ENCODE assay signal across 16 cellular contexts in genomic region chr3:14200841-14201240, GRCh38. TPM values are rescaled to one million over a fixed set of nuclear protein-coding genes. Genes with fewer than 3 reads are reported as not detected.
DNase-seq lines count a peak whose midpoint lies in the region; ATAC-seq, FAIRE-seq and TF ChIP-seq lines count a peak whose summit lies in the region.
"Had no signal": no experiment of that assay in that cellular context is flagged by ENCODE, and none has a peak within 500 bp of the region (broad histone marks: within the 10 kb centered on the region; RNA-seq: fewer than 3 reads in every experiment).

No MANE protein-coding gene starts in this region.

- no peak overlapping the region for H3K9ac ChIP-seq in neuronal stem cell (ENCODE audit: low read depth, low read length, poor library complexity)
- H3K9ac ChIP-seq: KMS-11 had no signal

- no CpG with 5 or more reads among the region's 4 CpGs for WGBS in neuronal stem cell (ENCODE audit: extremely low coverage in 2 of 2, insufficient read length in 2 of 2, insufficient replicate concordance in 1 of 2), 2 donors

- peaks cover 14% of the 10 kb centered on the region for H3K4me1 ChIP-seq in foreskin keratinocyte
- H3K4me1 ChIP-seq in neuronal stem cell (ENCODE audit: control insufficient read depth in 2 of 2, insufficient read depth in 1 of 2, low read depth in 1 of 2, low read length in 2 of 2), result peaks cover 0 to 2% of the 10 kb centered on the region in 2 donors

- H3K27me3 ChIP-seq in bronchial epithelial cell (ENCODE audit: control insufficient read depth, insufficient read depth, low read length), result no peaks in the 10 kb centered on the region
- H3K27me3 ChIP-seq in foreskin keratinocyte, result no peaks in the 10 kb centered on the region
- no peaks in the 10 kb centered on the region for H3K27me3 ChIP-seq in neuronal stem cell (ENCODE audit: control insufficient read depth in 3 of 3, insufficient read depth in 3 of 3, low read depth in 1 of 3, low read length in 3 of 3)

- H3K9me3 ChIP-seq in neuronal stem cell (replicated peaks in 1 of 2; ENCODE audit: control insufficient read depth in 2 of 2, insufficient read depth in 1 of 2, low read depth in 1 of 2, low read length in 2 of 2), result no peaks in the 10 kb centered on the region

- no peak overlapping the region for H3K23ac ChIP-seq in neuronal stem cell (ENCODE audit: low read depth, low read length, poor library complexity)

- no peak overlapping the region for H2BK5ac ChIP-seq in neuronal stem cell (ENCODE audit: low read length)

- H4K8ac ChIP-seq in neuronal stem cell (ENCODE audit: low read depth, low read length), result no peak overlapping the region

- FAIRE-seq in bronchial epithelial cell (lab: Jason Lieb, UNC), result no peak
- FAIRE-seq: A204.1 had no signal

- no peaks in the 10 kb centered on the region for H3K79me1 ChIP-seq in neuronal stem cell (ENCODE audit: low read depth, low read length)

- H3K4me3 ChIP-seq in bronchial epithelial cell (ENCODE audit: low read depth, low read length), result no peak overlapping the region
- H3K4me3 ChIP-seq in neuronal stem cell (ENCODE audit: low read length in 2 of 2), result no peak overlapping the region
- H3K4me3 ChIP-seq: GM23338 had no signal

- ATAC-seq in foreskin keratinocyte (peak; percentile 39), HG03097 (IDR thresholded peaks at IDR 0.05; ENCODE audit: low FRiP score, unreplicated experiment) (no peak), GM19463 (IDR thresholded peaks at IDR 0.05; ENCODE audit: unreplicated experiment) (no peak), GM21737 (IDR thresholded peaks at IDR 0.05; ENCODE audit: unreplicated experiment) (no peak)
- ATAC-seq: GM23338 had no signal

- no peak overlapping the region for H2BK15ac ChIP-seq in neuronal stem cell (ENCODE audit: low read length)

- no peak overlapping the region for H2BK12ac ChIP-seq in neuronal stem cell (ENCODE audit: low read length)

- no peak overlapping the region for H3K14ac ChIP-seq in neuronal stem cell (ENCODE audit: low read length)

- H2AFZ ChIP-seq in neuronal stem cell (ENCODE audit: low read length), result no peak overlapping the region
- H2AFZ ChIP-seq: GM23338 had no signal

- no peak overlapping the region for H2AK5ac ChIP-seq in neuronal stem cell (ENCODE audit: low read depth, low read length)

- no peak for TF ChIP-seq CTCF in bronchial epithelial cell (IDR thresholded peaks at IDR 0.05; ENCODE audit: insufficient read depth, low read length, severe bottlenecking)
- no peak for TF ChIP-seq CTCF in foreskin keratinocyte (conservative IDR thresholded peaks at IDR 0.05)

- no peak overlapping the region for H3K4me2 ChIP-seq in neuronal stem cell (ENCODE audit: insufficient read depth, low read length, poor library complexity, severe bottlenecking)
- H3K4me2 ChIP-seq: GM23338, KMS-11 had no signal

- H3K36me3 ChIP-seq in bronchial epithelial cell (ENCODE audit: control insufficient read depth, insufficient read depth, low read length) (no peaks in the 10 kb centered on the region), neuronal stem cell (replicated peaks in 1 of 2; ENCODE audit: control insufficient read depth in 2 of 2, insufficient read depth in 2 of 2, low read length in 2 of 2) (peaks cover 6 to 34% of the 10 kb centered on the region in 2 donors)

- H3K27ac ChIP-seq in foreskin keratinocyte, result peak overlapping the region; percentile 10
- no peak overlapping the region for H3K27ac ChIP-seq in neuronal stem cell (replicated peaks; ENCODE audit: low read length)
- H3K27ac ChIP-seq: KMS-11 had no signal

- H3K4ac ChIP-seq in neuronal stem cell (ENCODE audit: low read length), result no peak overlapping the region

- H2BK120ac ChIP-seq in neuronal stem cell (ENCODE audit: low read depth, low read length), result no peak overlapping the region

- H3K18ac ChIP-seq in neuronal stem cell (ENCODE audit: low read length), result peak overlapping the region; percentile 35

- DNase-seq in EL (peak; percentile 31), bronchial epithelial cell (ENCODE audit: low read depth) (peak; percentile 50), foreskin keratinocyte (no peak), neuronal stem cell (ENCODE audit: low spot score) (no peak)
- no peak for DNase-seq in activated CD8-positive, alpha-beta memory T cell treated with anti-CD3 and anti-CD28 coated beads, Interleukin-2, amount 50 U/mL, for 48 hours
- DNase-seq: C1 segment of cervical spinal cord, NCI-H1417, NCI-H2029, NCI-H2171 treated with DMSO at 0.1 percent for 48 hours, NCI-H510A had no signal

- H4K91ac ChIP-seq in neuronal stem cell (ENCODE audit: low read depth, low read length, poor library complexity), result no peak overlapping the region

RNA-seq across cellular contexts. Expression of gene LSM3, which starts 22.2 kb away (rescaled TPM):
- total RNA-seq in bronchial epithelial cell (5.5 and 6.6 TPM in 2 replicates), foreskin keratinocyte (21.7 and 24.4 TPM in 2 replicates)
- polyA plus RNA-seq in foreskin keratinocyte, result 31.3 and 35.0 TPM in 2 replicates
- 30.5 TPM for polyA plus RNA-seq in neuronal stem cell (2013, experiment 1 of 2)
- polyA plus RNA-seq in neuronal stem cell (2013, experiment 2 of 2), result 31.6 TPM

RNA-seq across cellular contexts. Expression of gene XPC, which starts 22.4 kb away (rescaled TPM):
- total RNA-seq in bronchial epithelial cell (25.3 and 33.4 TPM in 2 replicates), foreskin keratinocyte (44.8 and 53.3 TPM in 2 replicates)
- 23.7 and 26.1 TPM in 2 replicates for polyA plus RNA-seq in foreskin keratinocyte
- polyA plus RNA-seq in neuronal stem cell (2013, experiment 1 of 2), result 22.9 TPM
- 23.6 TPM for polyA plus RNA-seq in neuronal stem cell (2013, experiment 2 of 2)

Comparison
In these comparisons a context has a peak if more than half of its experiments do, and no peak if none do; other contexts are left out.
1. DNase-seq: peak in EL (single experiment) and bronchial epithelial cell (single experiment); none in foreskin keratinocyte (0 of 2), neuronal stem cell (single experiment) and activated CD8-positive, alpha-beta memory T cell treated with anti-CD3 and anti-CD28 coated beads, Interleukin-2, amount 50 U/mL, for 48 hours (single experiment).